In genomic region chr1:195516036-195516435, GRCh38 we compare ENCODE assay signal across 28 cellular contexts.
"Had no signal": no experiment of that assay in that cellular context is flagged by ENCODE, and none has a peak within 500 bp of the region (broad histone marks: within the 10 kb centered on the region; RNA-seq: fewer than 3 reads in every experiment).

No MANE protein-coding gene starts in this region.

- H3K9me3 Mint-ChIP-seq: type B pancreatic cell had no signal

- H3K36me3 Mint-ChIP-seq: activated naive CD8-positive, alpha-beta T cell; T-cell; type B pancreatic cell had no signal

- DNase-seq: activated CD4-positive, alpha-beta T cell treated with anti-CD3 and anti-CD28 coated beads for 1 hour; activated CD4-positive, alpha-beta T cell treated with anti-CD3 and anti-CD28 coated beads, Interleukin-2, amount 50 U/mL, for 1 hour; activated CD8-positive, alpha-beta T cell treated with anti-CD3 and anti-CD28 coated beads, Interleukin-2, amount 10 ng/mL, durations not matched to agents 7 days and 5 days; activated T-cell treated with anti-CD3 and anti-CD28 coated beads, Interleukin-2, amount 50 U/mL, for 1 hour; colonic mucosa; dorsolateral prefrontal cortex; effector memory CD8-positive, alpha-beta T cell; immature natural killer cell; kidney glomerular epithelial cell; left ventricle myocardium inferior; mammary epithelial cell; midbrain; natural killer cell; ovary; spleen; stimulated activated CD4-positive, alpha-beta T cell treated with anti-CD3 and anti-CD28 coated beads, Interleukin-4, amount 100 ng/mL, for 1 hour; stimulated activated naive CD4-positive, alpha-beta T cell treated with Interleukin-2 at 50 U/mL for 16 hours; T-cell; WERI-Rb-1 had no signal

- H3K27ac Mint-ChIP-seq: activated CD8-positive, alpha-beta T cell treated with anti-CD3 and anti-CD28 coated beads, Interleukin-2, amount 10 ng/mL, durations not matched to agents 7 days and 5 days; activated naive CD8-positive, alpha-beta T cell; activated T-helper 17 cell treated with anti-CD3 and anti-CD28 coated beads, Interleukin-2, amount 50 U/mL, for 72 hours; effector memory CD8-positive, alpha-beta T cell; immature natural killer cell; natural killer cell; T-cell; T-helper 2 cell treated with Interferon-gamma antibody and Interleukin-4, amounts not matched to agents 5 μg/mL and 100 μg/mL, for 36 hours; type B pancreatic cell had no signal

- H3K4me1 Mint-ChIP-seq: activated T-helper 17 cell treated with anti-CD3 and anti-CD28 coated beads, Interleukin-2, amount 50 U/mL, for 72 hours; immature natural killer cell; natural killer cell; T-cell had no signal

- H3K4me3 Mint-ChIP-seq: activated CD8-positive, alpha-beta T cell treated with anti-CD3 and anti-CD28 coated beads, Interleukin-2, amount 10 ng/mL, durations not matched to agents 7 days and 5 days; activated naive CD8-positive, alpha-beta T cell; activated T-helper 17 cell treated with anti-CD3 and anti-CD28 coated beads, Interleukin-2, amount 50 U/mL, for 72 hours; effector memory CD8-positive, alpha-beta T cell; immature natural killer cell; natural killer cell; T-cell; T-helper 2 cell treated with Interferon-gamma antibody and Interleukin-4, amounts not matched to agents 5 μg/mL and 100 μg/mL, for 36 hours; type B pancreatic cell had no signal

- H3K27me3 Mint-ChIP-seq: activated naive CD8-positive, alpha-beta T cell; activated T-helper 17 cell treated with anti-CD3 and anti-CD28 coated beads, Interleukin-2, amount 50 U/mL, for 72 hours; effector memory CD8-positive, alpha-beta T cell; T-cell; type B pancreatic cell had no signal

- H3K4me1 ChIP-seq: colonic mucosa, esophagus muscularis mucosa, left ventricle myocardium inferior, prostate gland, right atrium auricular region, spleen had no signal

- H3K9me3 ChIP-seq: colonic mucosa, esophagus muscularis mucosa, left ventricle myocardium inferior, neutrophil, ovary, prostate gland, right atrium auricular region, thoracic aorta had no signal

- H3K36me3 ChIP-seq: colonic mucosa, esophagus muscularis mucosa, left ventricle myocardium inferior, neutrophil, ovary, prostate gland, right atrium auricular region, spleen, thoracic aorta, WERI-Rb-1 had no signal

- ATAC-seq: activated CD8-positive, alpha-beta T cell treated with anti-CD3 and anti-CD28 coated beads, Interleukin-2, amount 10 ng/mL, durations not matched to agents 7 days and 5 days; activated T-helper 17 cell treated with anti-CD3 and anti-CD28 coated beads, Interleukin-2, amount 50 U/mL, for 72 hours; effector memory CD8-positive, alpha-beta T cell; natural killer cell; T-cell had no signal

- H3K27ac ChIP-seq: colonic mucosa, dorsolateral prefrontal cortex, esophagus muscularis mucosa, left ventricle myocardium inferior, neutrophil, ovary, prostate gland, right atrium auricular region, spleen, thoracic aorta, WERI-Rb-1 had no signal

- H3K27me3 ChIP-seq: colonic mucosa, esophagus muscularis mucosa, neutrophil, ovary, right atrium auricular region, spleen had no signal

- H3K4me3 ChIP-seq: colonic mucosa, dorsolateral prefrontal cortex, esophagus muscularis mucosa, left ventricle myocardium inferior, ovary, prostate gland, right atrium auricular region, spleen, thoracic aorta had no signal
